5 cellular contexts compared by ENCODE assay signal in genomic region chr9:117149996-117150395, GRCh38.
"Had no signal": no experiment of that assay in that cellular context is flagged by ENCODE, and none has a peak within 500 bp of the region (broad histone marks: within the 10 kb centered on the region; RNA-seq: fewer than 3 reads in every experiment).

No MANE protein-coding gene starts in this region.

- ATAC-seq: GM23338, K562 had no signal

- H2AFZ ChIP-seq: GM23338 had no signal

- H3K4me3 ChIP-seq: GM23338, K562 had no signal

- H3K27ac Mint-ChIP-seq: GM23338, H9 had no signal

- H3K4me3 Mint-ChIP-seq: GM23338, H9 had no signal

- H3K9me3 Mint-ChIP-seq: GM23338, H9 had no signal

- H3K4me2 ChIP-seq: GM23338 had no signal

- DNase-seq: H9, HCEC 1CT, IMR-90 had no signal

- H3K4me1 Mint-ChIP-seq: GM23338 had no signal
